In the genomic region with DNA sequence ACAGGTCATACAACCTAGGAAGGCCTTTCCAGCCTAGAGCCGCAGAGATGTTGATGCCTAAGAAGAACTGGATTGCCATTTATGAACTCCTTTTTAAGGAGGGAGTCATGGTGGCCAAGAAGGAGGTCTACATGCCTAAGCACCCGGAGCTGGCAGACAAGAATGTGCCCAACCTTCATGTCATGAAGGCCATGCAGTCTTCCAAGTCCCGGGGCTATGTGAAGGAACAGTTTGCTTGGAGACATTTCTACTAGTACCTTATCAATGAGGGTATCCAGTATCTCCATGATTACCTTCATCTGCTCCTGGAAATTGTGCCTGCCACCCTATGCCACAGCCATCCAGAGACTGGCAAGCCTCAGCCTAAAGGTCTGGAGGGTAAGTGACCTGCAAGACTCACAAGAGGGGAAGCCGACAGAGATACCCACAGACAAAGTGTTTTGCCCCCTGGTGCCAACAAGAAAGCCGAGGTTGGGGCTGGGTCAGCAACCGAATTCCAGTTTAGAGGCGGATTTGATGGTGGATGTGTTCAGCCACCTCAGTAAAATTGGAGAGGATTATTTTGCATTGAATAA, we compare ENCODE assay signal across 24 cellular contexts. TPM values are rescaled to one million over a fixed set of nuclear protein-coding genes. Genes with fewer than 3 reads are reported as not detected.
DNase-seq lines count a peak whose midpoint lies in the region; ATAC-seq and TF ChIP-seq lines count a peak whose summit lies in the region.
"Had no signal": no experiment of that assay in that cellular context is flagged by ENCODE, and none has a peak within 500 bp of the region (broad histone marks: within the 10 kb centered on the region; RNA-seq: fewer than 3 reads in every experiment).

No MANE protein-coding gene starts in this region.

- peaks cover 0 to 7% (median 0%) of the 10 kb centered on the region in 8 donors for H3K9me3 ChIP-seq in spleen
- H3K9me3 ChIP-seq: BE2C had no signal

- ATAC-seq in activated naive CD4-positive, alpha-beta T cell treated with anti-CD3 and anti-CD28 coated beads, Interleukin-2, amount 50 U/mL, for 72 hours: no peak
- ATAC-seq: GM12878 had no signal

- intact Hi-C loops in posterior vena cava (cut with DNase I): no loop called here
- intact Hi-C loops in spleen (cut with DNase I; ENCODE audit: low total_unique reads): no loop called here

- H3K27me3 ChIP-seq in spleen (replicated peaks in 1 of 7): no peaks in the 10 kb centered on the region
- H3K27me3 ChIP-seq: BE2C, BLaER1 had no signal

- peak overlapping the region; percentile 52 for H3K27ac Mint-ChIP-seq in activated naive CD4-positive, alpha-beta T cell treated with anti-CD3 and anti-CD28 coated beads, Interleukin-2, amount 10 ng/mL, durations not matched to agents 7 days and 5 days
- no peak overlapping the region for H3K27ac Mint-ChIP-seq in activated naive CD4-positive, alpha-beta T cell treated with anti-CD3 and anti-CD28 coated beads, Interleukin-2, amount 50 U/mL, for 72 hours
- no peak overlapping the region for H3K27ac Mint-ChIP-seq in HFFc6
- H3K27ac Mint-ChIP-seq: CD14-positive monocyte; CD4-positive, alpha-beta memory T cell; CD4-positive, CD25-positive, alpha-beta regulatory T cell; CD8-positive, alpha-beta memory T cell had no signal

- no peaks in the 10 kb centered on the region for H3K36me3 Mint-ChIP-seq in activated naive CD4-positive, alpha-beta T cell treated with anti-CD3 and anti-CD28 coated beads, Interleukin-2, amount 10 ng/mL, durations not matched to agents 7 days and 5 days
- no peaks in the 10 kb centered on the region for H3K36me3 Mint-ChIP-seq in activated naive CD4-positive, alpha-beta T cell treated with anti-CD3 and anti-CD28 coated beads, Interleukin-2, amount 50 U/mL, for 72 hours
- no peaks in the 10 kb centered on the region for H3K36me3 Mint-ChIP-seq in HFFc6 (ENCODE audit: low read depth)
- H3K36me3 Mint-ChIP-seq: CD4-positive, alpha-beta memory T cell; CD4-positive, CD25-positive, alpha-beta regulatory T cell; CD8-positive, alpha-beta memory T cell had no signal

- WGBS in spleen, 5 donors: 88 to 93% (median 91%) methylated on average over 7 of the region's 7 CpGs

- no peaks in the 10 kb centered on the region for H3K36me3 ChIP-seq in spleen
- H3K36me3 ChIP-seq: BE2C, BLaER1 had no signal

- no peak overlapping the region for H3K4me3 ChIP-seq in spleen
- H3K4me3 ChIP-seq: BLaER1, GM12878 had no signal

- TF ChIP-seq POLR2A in spleen (IDR thresholded peaks at IDR 0.05): no peak

- H3K4me3 Mint-ChIP-seq in activated naive CD4-positive, alpha-beta T cell treated with anti-CD3 and anti-CD28 coated beads, Interleukin-2, amount 10 ng/mL, durations not matched to agents 7 days and 5 days: no peak overlapping the region
- H3K4me3 Mint-ChIP-seq in HFFc6: no peak overlapping the region
- H3K4me3 Mint-ChIP-seq: CD14-positive monocyte; CD4-positive, alpha-beta memory T cell; CD4-positive, CD25-positive, alpha-beta regulatory T cell; CD8-positive, alpha-beta memory T cell had no signal

- TF ChIP-seq CTCF in spleen (IDR thresholded peaks at IDR 0.05 in 8 of 11, conservative IDR thresholded peaks at IDR 0.05 in 3 of 11) (no peak), HFFc6 (IDR thresholded peaks at IDR 0.05) (no peak)

- no peak overlapping the region for H3K27ac ChIP-seq in spleen
- H3K27ac ChIP-seq: BLaER1 had no signal

- CTCF ChIA-PET in activated naive CD4-positive, alpha-beta T cell treated with anti-CD3 and anti-CD28 coated beads, Interleukin-2, amount 10 ng/mL, durations not matched to agents 7 days and 5 days (lab: Charles Lee): interaction anchor here (1.4 kb wide), 1 partner anchor 155 kb away, joined by 3 read pairs; no protein-coding TSS in a partner anchor

- no peak for DNase-seq in activated naive CD4-positive, alpha-beta T cell treated with anti-CD3 and anti-CD28 coated beads, Interleukin-2, amount 10 ng/mL, durations not matched to agents 7 days and 5 days
- no peak for DNase-seq in activated naive CD4-positive, alpha-beta T cell treated with anti-CD3 and anti-CD28 coated beads, Interleukin-2, amount 50 U/mL, for 72 hours (ENCODE audit: low spot score in 2 of 2)
- peak; percentile 35 for DNase-seq in mesenteric fat pad (ENCODE audit: low spot score)
- DNase-seq in posterior vena cava (ENCODE audit: low spot score): peak; percentile 38
- peak; percentile 15 for DNase-seq in spleen
- DNase-seq in COR-L47 (lab: John Stamatoyannopoulos, UW): no peak
- DNase-seq in hepatic stellate cell (ENCODE audit: low spot score): no peak
- no peak for DNase-seq in HFFc6
- DNase-seq: 8988T; ACHN; BE2C; C1 segment of cervical spinal cord; CD4-positive, alpha-beta memory T cell; CD4-positive, CD25-positive, alpha-beta regulatory T cell; CD8-positive, alpha-beta memory T cell; DMS 273 treated with DMSO at 0.1 percent for 48 hours; DMS153; DMS79; DND-41; EL; GDM1 had no signal

- no peaks in the 10 kb centered on the region for H3K4me1 ChIP-seq in spleen
- H3K4me1 ChIP-seq: BE2C, BLaER1 had no signal

- no peaks in the 10 kb centered on the region for H3K9me3 Mint-ChIP-seq in activated naive CD4-positive, alpha-beta T cell treated with anti-CD3 and anti-CD28 coated beads, Interleukin-2, amount 10 ng/mL, durations not matched to agents 7 days and 5 days
- H3K9me3 Mint-ChIP-seq in activated naive CD4-positive, alpha-beta T cell treated with anti-CD3 and anti-CD28 coated beads, Interleukin-2, amount 50 U/mL, for 72 hours: no peaks in the 10 kb centered on the region
- no peaks in the 10 kb centered on the region; the same call in 1 of the 2 replicates for H3K9me3 Mint-ChIP-seq in HFFc6
- H3K9me3 Mint-ChIP-seq: CD4-positive, alpha-beta memory T cell; CD4-positive, CD25-positive, alpha-beta regulatory T cell had no signal

- H3K27me3 Mint-ChIP-seq in activated naive CD4-positive, alpha-beta T cell treated with anti-CD3 and anti-CD28 coated beads, Interleukin-2, amount 10 ng/mL, durations not matched to agents 7 days and 5 days: peaks cover 16% of the 10 kb centered on the region
- peaks cover 4% of the 10 kb centered on the region for H3K27me3 Mint-ChIP-seq in HFFc6 (ENCODE audit: insufficient read depth)
- H3K27me3 Mint-ChIP-seq: CD4-positive, alpha-beta memory T cell had no signal

- no peaks in the 10 kb centered on the region for H3K4me1 Mint-ChIP-seq in activated naive CD4-positive, alpha-beta T cell treated with anti-CD3 and anti-CD28 coated beads, Interleukin-2, amount 10 ng/mL, durations not matched to agents 7 days and 5 days
- H3K4me1 Mint-ChIP-seq in HFFc6 (ENCODE audit: low read depth): peaks cover 7% of the 10 kb centered on the region
- H3K4me1 Mint-ChIP-seq: CD4-positive, alpha-beta memory T cell; CD4-positive, CD25-positive, alpha-beta regulatory T cell; CD8-positive, alpha-beta memory T cell had no signal

RNA-seq across cellular contexts. Expression of a gene that starts 11.2 kb away (rescaled TPM):
- 10 to 100 TPM in 1 of 2 donors, 1 to 10 TPM in 1; 6.0 to 37.7 TPM for total RNA-seq in activated naive CD4-positive, alpha-beta T cell treated with anti-CD3 and anti-CD28 coated beads, Interleukin-2, amount 50 U/mL, for 72 hours
- total RNA-seq in mesenteric fat pad: 19.5 TPM
- 10 to 100 TPM; 18.8 to 19.4 TPM for total RNA-seq in posterior vena cava
- total RNA-seq in spleen: 10 to 100 TPM; 13.1 to 16.5 (median 14.2) TPM
- 10 to 100 TPM; 24.5 to 42.7 (median 30.8) TPM for polyA plus RNA-seq in spleen
- 10 to 100 TPM; 23.3 to 30.2 (median 28.4) TPM for total RNA-seq in HFFc6 (2021; fragmentation: NEBNext Ultra II Directional; extraction: Animal tissue kit (Norgen Biotek cat#: 25700))

RNA-seq across cellular contexts. Expression of a gene that starts 51.5 kb away (rescaled TPM):
- total RNA-seq in activated naive CD4-positive, alpha-beta T cell treated with anti-CD3 and anti-CD28 coated beads, Interleukin-2, amount 50 U/mL, for 72 hours: 100 to 1,000 TPM in 1 of 2 donors, 10 to 100 TPM in 1; 93.3 to 125 TPM
- total RNA-seq in mesenteric fat pad: 91.0 TPM
- 10 to 100 TPM; 78.7 to 93.5 TPM for total RNA-seq in posterior vena cava
- 100 to 1,000 TPM in 5 of 7 donors, 10 to 100 TPM in 2; 67.7 to 117 (median 102) TPM for total RNA-seq in spleen
- polyA plus RNA-seq in spleen: 100 to 1,000 TPM in 1 of 3 donors, 10 to 100 TPM in 2; 97.0 to 112 (median 98.7) TPM
- total RNA-seq in HFFc6 (2021; fragmentation: NEBNext Ultra II Directional; extraction: Animal tissue kit (Norgen Biotek cat#: 25700)): 100 to 1,000 TPM in 1 of 6 experiments, 10 to 100 TPM in 5; 85.0 to 105 (median 95.6) TPM

RNA-seq across cellular contexts. Expression of a gene that starts 55.9 kb away (rescaled TPM):
- 1 to 10 TPM; 1.5 to 6.3 TPM for total RNA-seq in activated naive CD4-positive, alpha-beta T cell treated with anti-CD3 and anti-CD28 coated beads, Interleukin-2, amount 50 U/mL, for 72 hours
- total RNA-seq in mesenteric fat pad: 2.6 TPM
- 1 to 10 TPM; 4.3 to 5.1 TPM for total RNA-seq in posterior vena cava
- total RNA-seq in spleen: 1 to 10 TPM in 3 of 7 donors, under 1 TPM in 1, not detected in 3; 0.87 to 2.9 (median 1.3) TPM
- 1 to 10 TPM; 1.5 to 2.5 (median 2.5) TPM for polyA plus RNA-seq in spleen
- total RNA-seq in HFFc6 (2021; fragmentation: NEBNext Ultra II Directional; extraction: Animal tissue kit (Norgen Biotek cat#: 25700)): 1 to 10 TPM; 1.4 to 3.2 (median 2.2) TPM
- total RNA-seq: CD4-positive, CD25-positive, alpha-beta regulatory T cell had no signal

Comparison
In these comparisons a context has a peak if more than half of its experiments do, and no peak if none do; other contexts are left out.
1. DNase-seq: peak in mesenteric fat pad (single experiment), posterior vena cava (single experiment) and spleen (single experiment); none in activated naive CD4-positive, alpha-beta T cell treated with anti-CD3 and anti-CD28 coated beads, Interleukin-2, amount 10 ng/mL, durations not matched to agents 7 days and 5 days (single experiment), activated naive CD4-positive, alpha-beta T cell treated with anti-CD3 and anti-CD28 coated beads, Interleukin-2, amount 50 U/mL, for 72 hours (0 of 2), COR-L47 (single experiment), hepatic stellate cell (single experiment) and HFFc6 (single experiment).